8 cellular contexts compared by ENCODE assay signal in genomic region chr11:123580137-123580536, GRCh38.
"Had no signal": no experiment of that assay in that cellular context is flagged by ENCODE, and none has a peak within 500 bp of the region (broad histone marks: within the 10 kb centered on the region; RNA-seq: fewer than 3 reads in every experiment).

No MANE protein-coding gene starts in this region.

- H3K4me3 Mint-ChIP-seq: nephron progenitor cell had no signal

- H3K9me3 ChIP-seq: body of pancreas, colonic mucosa, esophagus squamous epithelium, left ventricle myocardium inferior had no signal

- H3K36me3 ChIP-seq: colonic mucosa, esophagus squamous epithelium, left ventricle myocardium inferior had no signal

- H3K27me3 ChIP-seq: body of pancreas, colonic mucosa had no signal

- DNase-seq: amniotic stem cell, esophagus squamous epithelium, kidney had no signal

- H3K4me3 ChIP-seq: body of pancreas, colonic mucosa, esophagus squamous epithelium, left ventricle myocardium inferior had no signal

- H3K4me1 ChIP-seq: colonic mucosa had no signal

- H3K27ac Mint-ChIP-seq: activated naive CD4-positive, alpha-beta T cell treated with anti-CD3 and anti-CD28 coated beads, Interleukin-2, amount 50 U/mL, for 24 hours; nephron progenitor cell had no signal

- H3K9me3 Mint-ChIP-seq: activated naive CD4-positive, alpha-beta T cell treated with anti-CD3 and anti-CD28 coated beads, Interleukin-2, amount 50 U/mL, for 24 hours; nephron progenitor cell had no signal

- H3K27ac ChIP-seq: body of pancreas, colonic mucosa, esophagus squamous epithelium, left ventricle myocardium inferior had no signal

- H3K36me3 Mint-ChIP-seq: activated naive CD4-positive, alpha-beta T cell treated with anti-CD3 and anti-CD28 coated beads, Interleukin-2, amount 50 U/mL, for 24 hours had no signal
